In the genomic region with DNA sequence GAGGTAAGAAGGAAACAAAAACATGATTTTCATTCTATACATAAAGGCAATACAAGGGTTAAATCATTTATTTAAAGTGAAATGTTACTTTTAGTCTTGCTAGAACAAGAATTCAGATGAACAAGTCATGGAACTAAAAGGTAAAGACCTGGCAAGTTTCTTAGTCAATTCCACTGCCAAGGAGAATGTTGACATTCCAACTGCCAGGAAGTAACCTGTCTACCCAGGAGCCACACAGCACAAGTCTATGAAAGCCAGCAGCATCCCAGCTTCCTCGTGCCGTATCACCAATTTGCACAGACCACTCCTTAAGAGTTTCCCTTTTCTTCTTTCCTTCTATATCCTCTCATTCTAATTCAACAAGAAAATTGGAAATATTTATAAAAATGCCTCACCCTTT, we compare ENCODE assay signal across 16 cellular contexts.
DNase-seq lines count a peak whose midpoint lies in the region; ATAC-seq and TF ChIP-seq lines count a peak whose summit lies in the region.
"Had no signal": no experiment of that assay in that cellular context is flagged by ENCODE, and none has a peak within 500 bp of the region (broad histone marks: within the 10 kb centered on the region; RNA-seq: fewer than 3 reads in every experiment).

No MANE protein-coding gene starts in this region.

- peaks cover 97% of the 10 kb centered on the region for H3K36me3 Mint-ChIP-seq in activated T-cell treated with anti-CD3 and anti-CD28 coated beads, Interleukin-2, amount 50 U/mL, for 24 hours (ENCODE audit: low read depth)
- H3K36me3 Mint-ChIP-seq in CD8-positive, alpha-beta T cell: peaks cover 90% of the 10 kb centered on the region

- no peak overlapping the region for H3K9ac ChIP-seq in SK-N-SH
- H3K9ac ChIP-seq: BLaER1 treated with 17β-estradiol and CSF1 and Interleukin-3, amounts not matched to agents 10 nM and 100 nM had no signal

- TF ChIP-seq EP300 in SK-N-SH (IDR thresholded peaks at IDR 0.05; ENCODE audit: borderline replicate concordance in 1 of 2, low read depth in 1 of 2, low read length in 1 of 2): no peak

- H4K20me1 ChIP-seq in SK-N-SH (ENCODE audit: insufficient read depth): no peaks in the 10 kb centered on the region

- H2AFZ ChIP-seq in SK-N-SH (ENCODE audit: low read depth): no peak overlapping the region

- no peaks in the 10 kb centered on the region for H3K4me1 ChIP-seq in CD8-positive, alpha-beta T cell (ENCODE audit: insufficient read depth, low read length)
- no peaks in the 10 kb centered on the region for H3K4me1 ChIP-seq in prostate gland (replicated peaks)
- H3K4me1 ChIP-seq in SK-N-SH (ENCODE audit: control insufficient read depth in 1 of 2, insufficient read depth in 2 of 2, low read depth in 1 of 2, low read length in 1 of 2): no peaks in the 10 kb centered on the region
- H3K4me1 ChIP-seq: BLaER1 treated with 17β-estradiol and CSF1 and Interleukin-3, amounts not matched to agents 10 nM and 100 nM had no signal

- no peak overlapping the region for H3K27ac ChIP-seq in CD8-positive, alpha-beta T cell (ENCODE audit: low read depth, low read length)
- H3K27ac ChIP-seq in VCaP: peak overlapping the region; percentile 47
- no peak overlapping the region for H3K27ac ChIP-seq in prostate gland
- H3K27ac ChIP-seq in SK-N-SH (ENCODE audit: low read depth in 2 of 2, low read length in 1 of 2): no peak overlapping the region
- H3K27ac ChIP-seq: BLaER1 treated with 17β-estradiol and CSF1 and Interleukin-3, amounts not matched to agents 10 nM and 100 nM; HL-60 had no signal

- no peak for DNase-seq in activated T-cell treated with anti-CD3 and anti-CD28 coated beads, Interleukin-2, amount 50 U/mL, for 24 hours
- DNase-seq in activated T-cell treated with anti-CD3 and anti-CD28 coated beads, Interleukin-2, amount 50 U/mL, for 48 hours: no peak
- no peak for DNase-seq in CD8-positive, alpha-beta T cell
- DNase-seq in prostate gland (ENCODE audit: low spot score) (peak; percentile 72), SK-N-SH (no peak)
- no peak for DNase-seq in stimulated activated CD4-positive, alpha-beta T cell treated with anti-CD3 and anti-CD28 coated beads, Interleukin-12 subunit alpha, Interleukin-12 subunit beta, amount 100 ng/mL, for 4 hours
- DNase-seq in activated effector memory CD4-positive, alpha-beta T cell treated with Interleukin-2 at 50 U/mL for 16 hours: no peak
- DNase-seq: 8988T; Calu3; CD4-positive, CD25-positive, alpha-beta regulatory T cell; DMS 273 treated with DMSO at 0.1 percent for 48 hours; HCEC 1CT; HFFc6 had no signal

- H3K79me2 ChIP-seq in SK-N-SH (ENCODE audit: insufficient read depth): no peaks in the 10 kb centered on the region

- no peak for TF ChIP-seq CTCF in CD8-positive, alpha-beta T cell (IDR thresholded peaks at IDR 0.05)
- TF ChIP-seq CTCF in VCaP (conservative IDR thresholded peaks at IDR 0.05): no peak
- TF ChIP-seq CTCF in prostate gland (IDR thresholded peaks at IDR 0.05): no peak
- no peak for TF ChIP-seq CTCF in SK-N-SH (IDR thresholded peaks at IDR 0.05)

- no peaks in the 10 kb centered on the region for H3K9me3 ChIP-seq in CD8-positive, alpha-beta T cell (ENCODE audit: low read length)
- H3K9me3 ChIP-seq in prostate gland (no peaks in the 10 kb centered on the region), SK-N-SH (no peaks in the 10 kb centered on the region)
- H3K9me3 ChIP-seq: BLaER1 treated with 17β-estradiol and CSF1 and Interleukin-3, amounts not matched to agents 10 nM and 100 nM had no signal

- no peaks in the 10 kb centered on the region for H3K27me3 Mint-ChIP-seq in activated T-cell treated with anti-CD3 and anti-CD28 coated beads, Interleukin-2, amount 50 U/mL, for 24 hours
- no peaks in the 10 kb centered on the region for H3K27me3 Mint-ChIP-seq in CD8-positive, alpha-beta T cell (ENCODE audit: low read depth)
- H3K27me3 Mint-ChIP-seq: CD4-positive, CD25-positive, alpha-beta regulatory T cell had no signal

- POLR2A ChIA-PET in CD8-positive, alpha-beta T cell (lab: Charles Lee): no interaction called here
- POLR2A ChIA-PET in SK-N-SH (lab: Yijun Ruan, JAX): interaction anchor here (0.6 to 0.7 kb wide), 2 partner anchors 68 to 79 kb away, joined by 3 to 4 read pairs; no protein-coding TSS in a partner anchor

- TF ChIP-seq RAD21 in SK-N-SH (IDR thresholded peaks at IDR 0.05; ENCODE audit: low read length): no peak

- H3K4me3 ChIP-seq in CD8-positive, alpha-beta T cell (ENCODE audit: low read depth, low read length): no peak overlapping the region
- no peak overlapping the region for H3K4me3 ChIP-seq in prostate gland
- no peak overlapping the region for H3K4me3 ChIP-seq in SK-N-SH (ENCODE audit: low read depth in 2 of 2, low read length in 1 of 2)
- H3K4me3 ChIP-seq: BLaER1 treated with 17β-estradiol and CSF1 and Interleukin-3, amounts not matched to agents 10 nM and 100 nM had no signal

- no peaks in the 10 kb centered on the region for H3K9me2 ChIP-seq in SK-N-SH

- WGBS in prostate gland: 37% methylated on average over 2 of the region's 2 CpGs
- WGBS in SK-N-SH (ENCODE audit: low lambda C conversion rate): 96% methylated on average over 2 of the region's 2 CpGs

- intact Hi-C loops in CD8-positive, alpha-beta T cell (cut with DNase I, micrococcal nuclease): no loop called here
- intact Hi-C loops in prostate gland (cut with DNase I): no loop called here

- CTCF ChIA-PET in CD8-positive, alpha-beta T cell (lab: Charles Lee): interaction anchor here (1.8 to 1.9 kb wide), 2 partner anchors 12 to 16 kb away, joined by 6 read pairs; no protein-coding TSS in a partner anchor
- CTCF ChIA-PET in SK-N-SH (lab: Yijun Ruan, JAX): interaction anchor here (1.4 to 1.7 kb wide), 2 partner anchors 11 to 15 kb away, joined by 4 to 7 read pairs; no protein-coding TSS in a partner anchor

- no peak for TF ChIP-seq POLR2A in prostate gland (IDR thresholded peaks at IDR 0.05)

- no peak overlapping the region for H3K4me3 Mint-ChIP-seq in activated T-cell treated with anti-CD3 and anti-CD28 coated beads, Interleukin-2, amount 50 U/mL, for 24 hours
- no peak overlapping the region for H3K4me3 Mint-ChIP-seq in CD8-positive, alpha-beta T cell
- H3K4me3 Mint-ChIP-seq: CD4-positive, CD25-positive, alpha-beta regulatory T cell; HFFc6 had no signal

- ATAC-seq in CD8-positive, alpha-beta T cell: no peak

- no peaks in the 10 kb centered on the region for H3K27me3 ChIP-seq in CD8-positive, alpha-beta T cell (ENCODE audit: insufficient read depth, low read length)
- H3K27me3 ChIP-seq in prostate gland (replicated peaks; ENCODE audit: insufficient read depth) (no peaks in the 10 kb centered on the region), SK-N-SH (ENCODE audit: insufficient read depth) (no peaks in the 10 kb centered on the region)
- H3K27me3 ChIP-seq: BLaER1 treated with 17β-estradiol and CSF1 and Interleukin-3, amounts not matched to agents 10 nM and 100 nM had no signal

- H3K4me1 Mint-ChIP-seq in activated T-cell treated with anti-CD3 and anti-CD28 coated beads, Interleukin-2, amount 50 U/mL, for 24 hours (ENCODE audit: low read depth): peaks cover 7% of the 10 kb centered on the region
- H3K4me1 Mint-ChIP-seq in CD8-positive, alpha-beta T cell (ENCODE audit: low read depth): no peaks in the 10 kb centered on the region

- H3K36me3 ChIP-seq in CD8-positive, alpha-beta T cell (ENCODE audit: insufficient read depth, low read length): peaks cover 64% of the 10 kb centered on the region
- peaks cover 0 to 4% of the 10 kb centered on the region in 2 donors for H3K36me3 ChIP-seq in prostate gland
- H3K36me3 ChIP-seq in SK-N-SH (replicated peaks in 1 of 2; ENCODE audit: control insufficient read depth in 1 of 2, insufficient read depth in 2 of 2, low read length in 1 of 2): peaks cover 81 to 82% of the 10 kb centered on the region in 2 experiments

- H3K27ac Mint-ChIP-seq in activated T-cell treated with anti-CD3 and anti-CD28 coated beads, Interleukin-2, amount 50 U/mL, for 24 hours: peak overlapping the region; percentile 23
- peak overlapping the region; percentile 55 for H3K27ac Mint-ChIP-seq in CD8-positive, alpha-beta T cell
- H3K27ac Mint-ChIP-seq: HFFc6 had no signal

- H3F3A ChIP-seq in SK-N-SH (replicated peaks; ENCODE audit: insufficient read depth): peaks cover 25% of the 10 kb centered on the region

- no peak overlapping the region for H3K4me2 ChIP-seq in SK-N-SH
- H3K4me2 ChIP-seq: BLaER1 treated with 17β-estradiol and CSF1 and Interleukin-3, amounts not matched to agents 10 nM and 100 nM had no signal

- peaks cover 6% of the 10 kb centered on the region for H3K9me3 Mint-ChIP-seq in activated T-cell treated with anti-CD3 and anti-CD28 coated beads, Interleukin-2, amount 50 U/mL, for 24 hours
- H3K9me3 Mint-ChIP-seq in CD8-positive, alpha-beta T cell: no peaks in the 10 kb centered on the region
- H3K9me3 Mint-ChIP-seq: CD4-positive, CD25-positive, alpha-beta regulatory T cell; HFFc6 had no signal

TF ChIP-seq in SK-N-SH, 30 proteins besides CTCF, POLR2A, EP300 and RAD21:
- TF ChIP-seq GABPA (IDR thresholded peaks at IDR 0.05; ENCODE audit: low read depth): no peak
